ENCODE assay signal across 23 cellular contexts in the genomic region with DNA sequence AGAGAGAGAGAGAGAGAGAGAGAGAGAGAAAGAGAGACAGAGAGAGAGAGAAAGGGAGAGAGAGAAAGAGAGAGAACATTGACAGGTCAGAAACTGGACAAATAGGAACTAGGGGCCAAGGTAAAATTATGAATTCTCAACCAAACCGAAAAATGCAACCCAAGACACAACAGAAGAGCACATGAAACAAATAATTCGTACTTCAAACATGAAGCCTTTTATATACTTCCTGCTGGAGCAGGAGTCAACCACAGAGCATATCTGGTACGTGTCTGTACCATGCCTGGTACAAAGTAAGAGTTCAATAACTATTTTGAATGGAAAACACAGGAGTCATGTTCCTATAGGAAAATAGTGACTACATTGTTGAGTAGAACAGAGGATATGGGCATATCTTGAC. TPM values are rescaled to one million over a fixed set of nuclear protein-coding genes. Genes with fewer than 3 reads are reported as not detected.
DNase-seq lines count a peak whose midpoint lies in the region; ATAC-seq, FAIRE-seq and TF ChIP-seq lines count a peak whose summit lies in the region.
"Had no signal": no experiment of that assay in that cellular context is flagged by ENCODE, and none has a peak within 500 bp of the region (broad histone marks: within the 10 kb centered on the region; RNA-seq: fewer than 3 reads in every experiment).

No MANE protein-coding gene starts in this region.

- TF ChIP-seq RAD21 in SK-N-SH (IDR thresholded peaks at IDR 0.05; ENCODE audit: low read length) = no peak

- POLR2A ChIA-PET in T-cell (lab: Charles Lee) = no interaction called here
- POLR2A ChIA-PET in SK-N-SH (lab: Yijun Ruan, JAX) = no interaction called here

- no peaks in the 10 kb centered on the region for H3F3A ChIP-seq in SK-N-SH (replicated peaks; ENCODE audit: insufficient read depth)

- H3K9me3 Mint-ChIP-seq in activated T-cell treated with anti-CD3 and anti-CD28 coated beads, Interleukin-2, amount 50 U/mL, for 4 hours = no peaks in the 10 kb centered on the region
- H3K9me3 Mint-ChIP-seq in T-cell = no peaks in the 10 kb centered on the region
- no peaks in the 10 kb centered on the region for H3K9me3 Mint-ChIP-seq in central memory CD8-positive, alpha-beta T cell

- H3K4me3 ChIP-seq in esophagus squamous epithelium = no peak overlapping the region
- no peak overlapping the region for H3K4me3 ChIP-seq in SK-N-SH (ENCODE audit: low read depth in 2 of 2, low read length in 1 of 2)
- H3K4me3 ChIP-seq: ascending aorta, esophagus muscularis mucosa, left lung, uterus had no signal

- TF ChIP-seq POLR2A in GM12891 (IDR thresholded peaks at IDR 0.05; ENCODE audit: low read depth, low read length) (no peak), esophagus squamous epithelium (IDR thresholded peaks at IDR 0.05) (no peak)

- no peaks in the 10 kb centered on the region for H3K27me3 Mint-ChIP-seq in activated T-cell treated with anti-CD3 and anti-CD28 coated beads, Interleukin-2, amount 50 U/mL, for 4 hours (ENCODE audit: low read depth)
- H3K27me3 Mint-ChIP-seq in T-cell = no peaks in the 10 kb centered on the region
- H3K27me3 Mint-ChIP-seq in central memory CD8-positive, alpha-beta T cell = no peaks in the 10 kb centered on the region

- H3K4me1 Mint-ChIP-seq in activated T-cell treated with anti-CD3 and anti-CD28 coated beads, Interleukin-2, amount 50 U/mL, for 4 hours (ENCODE audit: low read depth) = peaks cover 21% of the 10 kb centered on the region
- peaks cover 16 to 44% (median 29%) of the 10 kb centered on the region in 3 donors for H3K4me1 Mint-ChIP-seq in T-cell
- H3K4me1 Mint-ChIP-seq in central memory CD8-positive, alpha-beta T cell = peaks cover 10% of the 10 kb centered on the region

- intact Hi-C loops in esophagus squamous epithelium (cut with DNase I) = no loop called here

- no peak overlapping the region for H3K4me2 ChIP-seq in SK-N-SH

- no peaks in the 10 kb centered on the region for H4K20me1 ChIP-seq in SK-N-SH (ENCODE audit: insufficient read depth)

- H3K4me1 ChIP-seq in esophagus squamous epithelium (peaks cover 0 to 30% (median 0%) of the 10 kb centered on the region in 3 donors), SK-N-SH (ENCODE audit: control insufficient read depth in 1 of 2, insufficient read depth in 2 of 2, low read depth in 1 of 2, low read length in 1 of 2) (peaks cover 0 to under 1% of the 10 kb centered on the region in 2 experiments; a peak in 1 of 4 replicates)
- H3K4me1 ChIP-seq: ascending aorta, uterus had no signal

- CTCF ChIA-PET in T-cell (lab: Charles Lee) = no interaction called here
- CTCF ChIA-PET in SK-N-SH (lab: Yijun Ruan, JAX) = interaction anchor here (1.4 kb wide), 1 partner anchor 24 kb away, joined by 3 read pairs; no protein-coding TSS in a partner anchor

- DNase-seq in activated T-cell treated with anti-CD3 and anti-CD28 coated beads, Interleukin-2, amount 50 U/mL, for 4 hours = no peak
- DNase-seq in activated T-cell treated with anti-CD3 and anti-CD28 coated beads, Interleukin-2, amount 50 U/mL, for 1 hour = no peak
- DNase-seq in GM12891 (ENCODE audit: insufficient read length, low spot score) (no peak), T-cell (peak in 1 of 34 experiments; percentile 3), esophagus squamous epithelium (lab: John Stamatoyannopoulos, UW) (no peak), SK-N-SH (no peak)
- DNase-seq in central memory CD8-positive, alpha-beta T cell (ENCODE audit: low spot score in 2 of 2) = no peak
- DNase-seq: activated CD4-positive, alpha-beta T cell treated with anti-CD3 and anti-CD28 coated beads, Interleukin-2, amount 50 U/mL, for 1 hour; cerebellar nuclear complex; effector CD8-positive, alpha-beta T cell; left lung; NCI-H1436; NCI-H2171; NCI-H526; small intestine; stimulated activated CD4-positive, alpha-beta T cell treated with anti-CD3 and anti-CD28 coated beads, Interleukin-4, amount 100 ng/mL, for 4 hours; SW 1271; uterus had no signal

- TF ChIP-seq CTCF in esophagus squamous epithelium (IDR thresholded peaks at IDR 0.05) (no peak), SK-N-SH (IDR thresholded peaks at IDR 0.05) (no peak)

- ATAC-seq in activated T-cell treated with anti-CD3 and anti-CD28 coated beads, Interleukin-2, amount 50 U/mL, for 4 hours = peak; percentile 48 to 62
- ATAC-seq in T-cell (replicated peaks in 1 of 4) (peak; percentile 70 to 98 (median 96)), HG03571 (IDR thresholded peaks at IDR 0.05; ENCODE audit: unreplicated experiment) (no peak)
- peak; percentile 70 for ATAC-seq in central memory CD8-positive, alpha-beta T cell (replicated peaks; ENCODE audit: extremely low read depth, poor library complexity, severe bottlenecking)
- ATAC-seq: left lung had no signal

- H3K36me3 ChIP-seq in esophagus squamous epithelium (no peaks in the 10 kb centered on the region), SK-N-SH (replicated peaks in 1 of 2; ENCODE audit: control insufficient read depth in 1 of 2, insufficient read depth in 2 of 2, low read length in 1 of 2) (no peaks in the 10 kb centered on the region)
- H3K36me3 ChIP-seq: ascending aorta, esophagus muscularis mucosa, left lung, uterus had no signal

- H2AFZ ChIP-seq in SK-N-SH (ENCODE audit: low read depth) = no peak overlapping the region

- H3K79me2 ChIP-seq in SK-N-SH (ENCODE audit: insufficient read depth) = no peaks in the 10 kb centered on the region

- H3K27ac ChIP-seq in esophagus squamous epithelium (no peak overlapping the region), SK-N-SH (ENCODE audit: low read depth in 2 of 2, low read length in 1 of 2) (no peak overlapping the region)
- H3K27ac ChIP-seq: ascending aorta, esophagus muscularis mucosa, left lung, uterus had no signal

- no peak for TF ChIP-seq EP300 in SK-N-SH (IDR thresholded peaks at IDR 0.05; ENCODE audit: borderline replicate concordance in 1 of 2, low read depth in 1 of 2, low read length in 1 of 2)

- H3K9me3 ChIP-seq in esophagus squamous epithelium (no peaks in the 10 kb centered on the region), SK-N-SH (no peaks in the 10 kb centered on the region)
- H3K9me3 ChIP-seq: ascending aorta, esophagus muscularis mucosa, left lung, uterus had no signal

- WGBS in esophagus squamous epithelium, 2 donors = 70 to 73% methylated on average over 3 of the region's 3 CpGs
- WGBS in SK-N-SH (ENCODE audit: low lambda C conversion rate) = 78% methylated on average over 3 of the region's 3 CpGs

- peak overlapping the region; percentile 3 for H3K4me3 Mint-ChIP-seq in activated T-cell treated with anti-CD3 and anti-CD28 coated beads, Interleukin-2, amount 50 U/mL, for 4 hours
- peak overlapping the region in 1 of 3 donors; percentile 34 for H3K4me3 Mint-ChIP-seq in T-cell
- H3K4me3 Mint-ChIP-seq in central memory CD8-positive, alpha-beta T cell = no peak overlapping the region
- H3K4me3 Mint-ChIP-seq: activated T-helper 1 cell treated with anti-CD3 and anti-CD28 coated beads, Interleukin-12 subunit alpha, Interleukin-12 subunit beta, Interleukin-2, Interleukin-4 antibody, amounts not matched to agents 30 ng/mL and 10 ng/mL and 1 ng/mL, durations not matched to agents 14 hours and 24 hours and 36 hours; CD14-positive monocyte had no signal

- H3K9ac ChIP-seq in SK-N-SH = no peak overlapping the region

- H3K36me3 Mint-ChIP-seq in activated T-cell treated with anti-CD3 and anti-CD28 coated beads, Interleukin-2, amount 50 U/mL, for 4 hours (ENCODE audit: insufficient read depth) = no peaks in the 10 kb centered on the region
- H3K36me3 Mint-ChIP-seq in T-cell = no peaks in the 10 kb centered on the region
- peaks cover 3% of the 10 kb centered on the region for H3K36me3 Mint-ChIP-seq in central memory CD8-positive, alpha-beta T cell (ENCODE audit: insufficient read depth)
- H3K36me3 Mint-ChIP-seq: CD14-positive monocyte had no signal

- peak; percentile 47 for FAIRE-seq in GM12891 (lab: Jason Lieb, UNC)
- FAIRE-seq: small intestine had no signal

- no peaks in the 10 kb centered on the region for H3K9me2 ChIP-seq in SK-N-SH

- peak overlapping the region; percentile 5 to 7 for H3K27ac Mint-ChIP-seq in T-cell
- H3K27ac Mint-ChIP-seq in central memory CD8-positive, alpha-beta T cell (ENCODE audit: low read depth) = no peak overlapping the region
- H3K27ac Mint-ChIP-seq: activated T-helper 1 cell treated with anti-CD3 and anti-CD28 coated beads, Interleukin-12 subunit alpha, Interleukin-12 subunit beta, Interleukin-2, Interleukin-4 antibody, amounts not matched to agents 30 ng/mL and 10 ng/mL and 1 ng/mL, durations not matched to agents 14 hours and 24 hours and 36 hours; CD14-positive monocyte had no signal

- H3K27me3 ChIP-seq in esophagus squamous epithelium = no peaks in the 10 kb centered on the region
- H3K27me3 ChIP-seq in SK-N-SH (ENCODE audit: insufficient read depth) = no peaks in the 10 kb centered on the region
- H3K27me3 ChIP-seq: ascending aorta, left lung, uterus had no signal

TF ChIP-seq in GM12891, 5 proteins besides CTCF, POLR2A, EP300 and RAD21:
- no peak for TF ChIP-seq SPI1 (IDR thresholded peaks at IDR 0.05; ENCODE audit: low read depth, low read length)
- TF ChIP-seq PAX5 (IDR thresholded peaks at IDR 0.05; ENCODE audit: insufficient read depth, low read length, severe bottlenecking) = no peak
- TF ChIP-seq POU2F2 (IDR thresholded peaks at IDR 0.05; ENCODE audit: low read depth, low read length) = no peak
- TF ChIP-seq POLR2AphosphoS5 (IDR thresholded peaks at IDR 0.05; ENCODE audit: low read depth, low read length) = no peak
- no peak for TF ChIP-seq TAF1 (IDR thresholded peaks at IDR 0.05; ENCODE audit: low read depth, low read length)
TF ChIP-seq in GM12891: peak in this region for 0.

TF ChIP-seq in SK-N-SH, 30 proteins besides CTCF, POLR2A, EP300 and RAD21 (continues in another document):
- no peak for TF ChIP-seq GABPA (IDR thresholded peaks at IDR 0.05; ENCODE audit: low read depth)
- TF ChIP-seq MEF2A (IDR thresholded peaks at IDR 0.05; ENCODE audit: borderline replicate concordance, low read depth) = no peak
- TF ChIP-seq, protein P1, sequence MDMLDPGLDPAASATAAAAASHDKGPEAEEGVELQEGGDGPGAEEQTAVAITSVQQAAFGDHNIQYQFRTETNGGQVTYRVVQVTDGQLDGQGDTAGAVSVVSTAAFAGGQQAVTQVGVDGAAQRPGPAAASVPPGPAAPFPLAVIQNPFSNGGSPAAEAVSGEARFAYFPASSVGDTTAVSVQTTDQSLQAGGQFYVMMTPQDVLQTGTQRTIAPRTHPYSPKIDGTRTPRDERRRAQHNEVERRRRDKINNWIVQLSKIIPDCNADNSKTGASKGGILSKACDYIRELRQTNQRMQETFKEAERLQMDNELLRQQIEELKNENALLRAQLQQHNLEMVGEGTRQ (IDR thresholded peaks at IDR 0.05; ENCODE audit: borderline replicate concordance, low read depth, low read length) = no peak
- TF ChIP-seq TCF12 (IDR thresholded peaks at IDR 0.05) = no peak
- no peak for TF ChIP-seq FOXJ3 (CRISPR knock-in tag; IDR thresholded peaks at IDR 0.05)

RNA-seq across cellular contexts. Expression of a gene that starts 6.5 kb away (rescaled TPM):
- total RNA-seq in activated T-cell treated with anti-CD3 and anti-CD28 coated beads, Interleukin-2, amount 50 U/mL, for 4 hours = 10 to 100 TPM in 2 of 3 donors, 1 to 10 TPM in 1; 9.7 to 10.7 (median 10.2) TPM
- 6.4 TPM for polyA plus RNA-seq in GM12891 (2012; ENCODE audit: low read depth, missing spikeins)
- total RNA-seq in T-cell = 10 to 100 TPM; 12.3 to 15.1 (median 12.8) TPM
- total RNA-seq in esophagus squamous epithelium = 10 to 100 TPM; 10.4 to 25.2 (median 19.0) TPM
- polyA plus RNA-seq in SK-N-SH (2012; rRNA removed) = 5.3 and 8.0 TPM in 2 replicates
- polyA plus RNA-seq in SK-N-SH (2012; cell fraction: cytosol; rRNA removed) = 7.9 and 8.5 TPM in 2 replicates
- polyA plus RNA-seq in SK-N-SH (2012; cell fraction: nucleus; rRNA removed) = 4.8 and 13.6 TPM in 2 replicates
